7 cellular contexts compared by ENCODE assay signal in the genomic region with DNA sequence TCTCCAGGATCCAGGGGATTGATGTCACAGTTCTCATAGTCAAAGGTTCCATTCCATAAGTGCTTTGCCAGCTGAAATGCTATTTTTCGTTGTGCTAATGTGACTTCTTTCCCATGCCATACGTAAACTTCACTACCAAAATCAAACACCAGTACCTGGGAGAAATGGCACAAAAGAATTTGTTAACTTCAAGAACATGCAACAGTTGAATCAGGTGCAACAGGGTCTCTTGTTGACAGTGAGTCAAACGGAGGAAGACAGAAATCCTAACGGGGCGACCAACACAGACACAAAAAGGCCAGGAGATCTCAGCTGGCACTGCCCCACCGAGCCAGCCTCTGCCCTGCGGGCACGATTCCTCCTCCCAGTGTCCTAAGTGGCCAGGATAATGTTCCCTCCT.
A peak's percentile ranks its signal among the peaks of the same experiment; 100 is the strongest.
DNase-seq lines count a peak whose midpoint lies in the region; ATAC-seq, FAIRE-seq and TF ChIP-seq lines count a peak whose summit lies in the region.
"Not testable (repeated sequence)": the region's sequence is repeated elsewhere in the genome, so short reads cannot be mapped to it uniquely, and the experiment has no call there.

No MANE protein-coding gene starts in this region.

- not testable (repeated sequence) for H3K9me3 Mint-ChIP-seq in WTC11; stimulated activated naive CD8-positive, alpha-beta T cell treated with anti-CD3 and anti-CD28 coated beads, Interleukin-15, Interleukin-2, amounts not matched to agents 100 ng/mL and 50 ng/mL, for 24 hours

- not testable (repeated sequence) for H3K4me3 ChIP-seq in bronchial epithelial cell (ENCODE audit: low read depth, low read length); gastroesophageal sphincter; muscle layer of colon (ENCODE audit: low read depth in 1 of 2, low read length in 2 of 2)

- TF ChIP-seq CTCF in D721Med (IDR thresholded peaks at IDR 0.05; ENCODE audit: insufficient read depth, missing control alignments); WTC11 (IDR thresholded peaks at IDR 0.05); bronchial epithelial cell (IDR thresholded peaks at IDR 0.05; ENCODE audit: insufficient read depth, low read length, severe bottlenecking); gastroesophageal sphincter (IDR thresholded peaks at IDR 0.05): not testable (repeated sequence)

- H3K36me3 Mint-ChIP-seq in WTC11, result peaks cover 43% of the 10 kb centered on the region
- peaks cover 40% of the 10 kb centered on the region for H3K36me3 Mint-ChIP-seq in stimulated activated naive CD8-positive, alpha-beta T cell treated with anti-CD3 and anti-CD28 coated beads, Interleukin-15, Interleukin-2, amounts not matched to agents 100 ng/mL and 50 ng/mL, for 24 hours (ENCODE audit: low read depth)

- POLR2A ChIA-PET in WTC11 (lab: Charles Lee), result not testable (repeated sequence)

- FAIRE-seq in D721Med (lab: Jason Lieb, UNC) (peak; percentile 72), HTR-8/SVneo (lab: Jason Lieb, UNC) (peak; percentile 9), bronchial epithelial cell (lab: Jason Lieb, UNC) (peak; percentile 18)

- not testable (repeated sequence) for H3K27me3 Mint-ChIP-seq in WTC11 (ENCODE audit: low read depth); stimulated activated naive CD8-positive, alpha-beta T cell treated with anti-CD3 and anti-CD28 coated beads, Interleukin-15, Interleukin-2, amounts not matched to agents 100 ng/mL and 50 ng/mL, for 24 hours

- H3K9me3 ChIP-seq in gastroesophageal sphincter; muscle layer of colon (ENCODE audit: low read length): not testable (repeated sequence)

- not testable (repeated sequence) for H3K4me3 Mint-ChIP-seq in WTC11; stimulated activated naive CD8-positive, alpha-beta T cell treated with anti-CD3 and anti-CD28 coated beads, Interleukin-15, Interleukin-2, amounts not matched to agents 100 ng/mL and 50 ng/mL, for 24 hours

- CTCF ChIA-PET in WTC11 (lab: Charles Lee), result interaction anchor here (3.0 kb wide), 1 partner anchor 55 kb away, joined by 8 read pairs; no protein-coding TSS in a partner anchor

- not testable (repeated sequence) for H3K36me3 ChIP-seq in bronchial epithelial cell (ENCODE audit: control insufficient read depth, insufficient read depth, low read length)
- H3K36me3 ChIP-seq in gastroesophageal sphincter (peaks cover 0 to 80% of the 10 kb centered on the region in 2 donors), muscle layer of colon (ENCODE audit: insufficient read depth, low read length) (peaks cover 67% of the 10 kb centered on the region)

- peaks cover 27% of the 10 kb centered on the region for H3K4me1 Mint-ChIP-seq in WTC11
- H3K4me1 Mint-ChIP-seq in stimulated activated naive CD8-positive, alpha-beta T cell treated with anti-CD3 and anti-CD28 coated beads, Interleukin-15, Interleukin-2, amounts not matched to agents 100 ng/mL and 50 ng/mL, for 24 hours (ENCODE audit: low read depth), result peaks cover 69% of the 10 kb centered on the region

- WGBS in gastroesophageal sphincter (ENCODE audit: low coverage in 1 of 2), 2 donors, result 50 to 66% methylated on average over 7 to 8 of the region's 8 CpGs

- not testable (repeated sequence) for H3K9ac ChIP-seq in muscle layer of colon (ENCODE audit: low read length)

- TF ChIP-seq POLR2A in gastroesophageal sphincter (IDR thresholded peaks at IDR 0.05), result not testable (repeated sequence)

- TF ChIP-seq EP300 in gastroesophageal sphincter (IDR thresholded peaks at IDR 0.05), result not testable (repeated sequence)

- not testable (repeated sequence) for ATAC-seq in WTC11, gastroesophageal sphincter

- DNase-seq in D721Med (ENCODE audit: insufficient read length, low spot score); HTR-8/SVneo (ENCODE audit: insufficient read length, low spot score); WTC11 (ENCODE audit: low spot score); bronchial epithelial cell (ENCODE audit: low read depth): not testable (repeated sequence)

- H3K27me3 ChIP-seq in bronchial epithelial cell (ENCODE audit: control insufficient read depth, insufficient read depth, low read length); gastroesophageal sphincter; muscle layer of colon (ENCODE audit: control insufficient read depth in 1 of 2, insufficient read depth in 2 of 2, low read length in 2 of 2): not testable (repeated sequence)

- H3K4me1 ChIP-seq in gastroesophageal sphincter, result peaks cover 0 to 88% (median 15%) of the 10 kb centered on the region in 3 donors
- peaks cover 65% of the 10 kb centered on the region for H3K4me1 ChIP-seq in muscle layer of colon (ENCODE audit: insufficient read depth, low read length)

- H3K27ac Mint-ChIP-seq in WTC11, result peak overlapping the region; percentile 49
- peak overlapping the region; percentile 76 for H3K27ac Mint-ChIP-seq in stimulated activated naive CD8-positive, alpha-beta T cell treated with anti-CD3 and anti-CD28 coated beads, Interleukin-15, Interleukin-2, amounts not matched to agents 100 ng/mL and 50 ng/mL, for 24 hours

- H3K27ac ChIP-seq in gastroesophageal sphincter (peak overlapping the region; percentile 40 to 73 (median 64)), muscle layer of colon (ENCODE audit: low read depth, low read length) (peak overlapping the region; percentile 31)
